In the genomic region with DNA sequence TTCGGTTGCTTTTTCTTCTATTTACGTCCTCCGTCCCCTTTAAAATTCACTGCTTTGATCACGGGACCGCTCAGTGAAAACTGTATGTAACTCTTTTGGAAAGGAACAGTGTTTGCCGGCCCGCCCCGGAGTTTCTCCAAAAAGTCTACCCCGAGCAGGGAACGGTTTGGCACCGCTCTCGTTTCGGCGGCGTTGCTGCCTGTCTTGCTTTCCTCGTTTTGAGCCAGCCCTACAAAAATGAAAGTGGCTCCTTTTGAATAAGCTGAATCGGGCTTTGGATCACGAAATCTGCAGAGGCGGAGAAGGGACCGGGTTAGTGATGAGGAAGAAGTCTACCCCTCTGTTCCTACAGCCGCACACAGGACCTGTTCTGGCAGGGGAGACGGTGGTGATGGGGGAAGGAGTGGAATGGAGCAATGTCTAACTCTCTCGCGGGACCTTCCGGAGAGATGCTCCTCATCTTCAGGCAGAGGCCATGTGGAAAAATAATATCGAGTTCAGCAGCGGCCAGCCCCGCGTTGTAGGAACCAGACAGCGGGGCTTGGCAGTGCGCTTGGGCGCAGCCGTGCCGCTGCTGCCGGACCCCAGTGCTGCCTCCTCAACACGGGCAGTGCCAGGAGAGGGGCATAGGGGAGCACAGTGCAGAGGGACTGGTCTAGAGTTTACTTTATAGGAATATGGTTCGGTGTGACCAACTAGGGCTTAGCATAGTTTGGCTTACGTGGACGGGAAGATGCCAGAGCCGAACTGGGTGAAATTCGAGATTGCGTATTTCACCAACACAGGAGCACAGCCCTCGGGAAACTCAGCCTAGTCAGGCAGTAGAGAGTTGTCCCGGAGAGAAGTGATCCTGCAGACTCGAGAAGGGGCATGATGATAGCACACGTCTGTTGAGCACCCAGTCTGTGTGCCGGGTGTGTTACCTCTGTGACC, we compare ENCODE assay signal across 9 cellular contexts. TPM values are rescaled to one million over a fixed set of nuclear protein-coding genes. Genes with fewer than 3 reads are reported as not detected.
DNase-seq lines count a peak whose midpoint lies in the region; ATAC-seq lines count a peak whose summit lies in the region.
"Had no signal": no experiment of that assay in that cellular context is flagged by ENCODE, and none has a peak within 500 bp of the region (broad histone marks: within the 10 kb centered on the region; RNA-seq: fewer than 3 reads in every experiment).

No MANE protein-coding gene starts in this region.

- DNase-seq in activated CD4-positive, alpha-beta T cell treated with anti-CD3 and anti-CD28 coated beads for 36 hours, result peak; percentile 38
- no peak for DNase-seq in activated CD4-positive, alpha-beta T cell treated with anti-CD3 and anti-CD28 coated beads, Interleukin-2, amount 50 U/mL, for 1 hour
- DNase-seq in caudate nucleus (lab: John Stamatoyannopoulos, UW) (peak in 8 of 61 donors; percentile 29 to 66 (median 40)), left colon (peak in 1 of 2 donors; percentile 31), HUDEP-2 (lab: John Stamatoyannopoulos, UW; ENCODE audit: unreplicated experiment in 76 of 76) (no peak), Ammon's horn (ENCODE audit: low spot score) (no peak)
- no peak for DNase-seq in stimulated activated naive CD8-positive, alpha-beta T cell treated with anti-CD3 and anti-CD28 coated beads, Interleukin-15, amount 100 ng/mL, for 72 hours
- DNase-seq: DND-41 had no signal

- CTCF ChIA-PET in activated CD4-positive, alpha-beta T cell treated with anti-CD3 and anti-CD28 coated beads for 36 hours (lab: Charles Lee), result interaction anchor here (1.6 kb wide), 1 partner anchor 164 kb away, joined by 4 read pairs; no protein-coding TSS in a partner anchor

- H3K9me3 Mint-ChIP-seq in activated CD4-positive, alpha-beta T cell treated with anti-CD3 and anti-CD28 coated beads for 36 hours (ENCODE audit: low read depth), result no peaks in the 10 kb centered on the region
- H3K9me3 Mint-ChIP-seq in stimulated activated naive CD8-positive, alpha-beta T cell treated with anti-CD3 and anti-CD28 coated beads, Interleukin-15, amount 100 ng/mL, for 72 hours, result no peaks in the 10 kb centered on the region

- H3K27ac Mint-ChIP-seq in activated CD4-positive, alpha-beta T cell treated with anti-CD3 and anti-CD28 coated beads for 36 hours, result no peak overlapping the region
- peak overlapping the region in 1 of 2 donors; percentile 58 for H3K27ac Mint-ChIP-seq in stimulated activated naive CD8-positive, alpha-beta T cell treated with anti-CD3 and anti-CD28 coated beads, Interleukin-15, amount 100 ng/mL, for 72 hours

- POLR2A ChIA-PET in activated CD4-positive, alpha-beta T cell treated with anti-CD3 and anti-CD28 coated beads for 36 hours (lab: Charles Lee), result no interaction called here

- peaks cover 9% of the 10 kb centered on the region for H3K4me1 Mint-ChIP-seq in activated CD4-positive, alpha-beta T cell treated with anti-CD3 and anti-CD28 coated beads for 36 hours
- peaks cover 29% of the 10 kb centered on the region for H3K4me1 Mint-ChIP-seq in stimulated activated naive CD8-positive, alpha-beta T cell treated with anti-CD3 and anti-CD28 coated beads, Interleukin-15, amount 100 ng/mL, for 72 hours

- peaks cover 59% of the 10 kb centered on the region for H3K27me3 Mint-ChIP-seq in activated CD4-positive, alpha-beta T cell treated with anti-CD3 and anti-CD28 coated beads for 36 hours
- H3K27me3 Mint-ChIP-seq in stimulated activated naive CD8-positive, alpha-beta T cell treated with anti-CD3 and anti-CD28 coated beads, Interleukin-15, amount 100 ng/mL, for 72 hours, result peaks cover 90% of the 10 kb centered on the region

- H3K36me3 Mint-ChIP-seq in activated CD4-positive, alpha-beta T cell treated with anti-CD3 and anti-CD28 coated beads for 36 hours (ENCODE audit: low read depth), result no peaks in the 10 kb centered on the region

- ATAC-seq in activated CD4-positive, alpha-beta T cell treated with anti-CD3 and anti-CD28 coated beads for 36 hours, result peak; percentile 43
- ATAC-seq in left colon (peak; percentile 10), HG02884 (IDR thresholded peaks at IDR 0.05; ENCODE audit: unreplicated experiment) (no peak)
- peak; percentile 26 for ATAC-seq in stimulated activated naive CD8-positive, alpha-beta T cell treated with anti-CD3 and anti-CD28 coated beads, Interleukin-15, amount 100 ng/mL, for 72 hours

- peak overlapping the region; percentile 84 for H3K27ac ChIP-seq in caudate nucleus (ENCODE audit: low read depth, low read length)

- H3K4me3 Mint-ChIP-seq in activated CD4-positive, alpha-beta T cell treated with anti-CD3 and anti-CD28 coated beads for 36 hours, result peak overlapping the region; percentile 63
- H3K4me3 Mint-ChIP-seq in stimulated activated naive CD8-positive, alpha-beta T cell treated with anti-CD3 and anti-CD28 coated beads, Interleukin-15, amount 100 ng/mL, for 72 hours, result peak overlapping the region; percentile 83 to 85

- intact Hi-C loops in activated CD4-positive, alpha-beta T cell treated with anti-CD3 and anti-CD28 coated beads for 36 hours (cut with DNase I, micrococcal nuclease), result no loop called here
- intact Hi-C loops in left colon (cut with DNase I, micrococcal nuclease), result no loop called here

RNA-seq across cellular contexts. Expression of a gene that starts 1.4 kb away (rescaled TPM):
- total RNA-seq in activated CD4-positive, alpha-beta T cell treated with anti-CD3 and anti-CD28 coated beads for 36 hours, result not detected
- 10 to 100 TPM; 14.6 to 37.0 TPM for total RNA-seq in left colon

RNA-seq across cellular contexts. Expression of a gene that starts 8.3 kb away (rescaled TPM):
- not detected for total RNA-seq in activated CD4-positive, alpha-beta T cell treated with anti-CD3 and anti-CD28 coated beads for 36 hours
- not detected for total RNA-seq in left colon

Comparison
In these comparisons a context has a peak if more than half of its experiments do, and no peak if none do; other contexts are left out.
1. RNA of a gene that starts 1.4 kb away (total RNA-seq): 14.6 to 37.0 TPM in left colon; not detected in activated CD4-positive, alpha-beta T cell treated with anti-CD3 and anti-CD28 coated beads for 36 hours; every median in the first group is over 10 times any median in the second.